Comparison of ENCODE assay signal across 21 cellular contexts in genomic region chr10:4257939-4258465, GRCh38.
"Had no signal": no experiment of that assay in that cellular context is flagged by ENCODE, and none has a peak within 500 bp of the region (broad histone marks: within the 10 kb centered on the region; RNA-seq: fewer than 3 reads in every experiment).

No MANE protein-coding gene starts in this region.

- H3K27me3 ChIP-seq: esophagus squamous epithelium, gastroesophageal sphincter, ovary, right atrium auricular region, sigmoid colon had no signal

- H3K36me3 Mint-ChIP-seq: naive thymus-derived CD8-positive, alpha-beta T cell; type B pancreatic cell had no signal

- H3K4me1 Mint-ChIP-seq: naive thymus-derived CD8-positive, alpha-beta T cell had no signal

- DNase-seq: effector memory CD8-positive, alpha-beta T cell; esophagus squamous epithelium; foreskin fibroblast; glutamatergic neuron; kidney; mammary epithelial cell; mucosa of descending colon; naive thymus-derived CD8-positive, alpha-beta T cell; nucleus accumbens; ovary; sigmoid colon; stimulated activated CD4-positive, alpha-beta T cell treated with anti-CD3 and anti-CD28 coated beads, Interleukin-12 subunit alpha, Interleukin-12 subunit beta, amount 100 ng/mL, for 4 hours; stimulated activated CD4-positive, alpha-beta T cell treated with anti-CD3 and anti-CD28 coated beads, Interleukin-2, amount 100 ng/mL, for 48 hours; stimulated activated naive CD4-positive, alpha-beta T cell treated with Interleukin-2 at 50 U/mL for 16 hours had no signal

- H3K4me3 Mint-ChIP-seq: dendritic cell treated with granulocyte-macrophage colony-stimulating factor and Interleukin-4, amounts not matched to agents 40 ng/mL and 50 ng/mL, for 4 days; effector memory CD8-positive, alpha-beta T cell; naive thymus-derived CD8-positive, alpha-beta T cell; type B pancreatic cell had no signal

- H3K27ac ChIP-seq: epithelial cell of prostate, esophagus squamous epithelium, ovary, right atrium auricular region, skin epidermis had no signal

- H3K36me3 ChIP-seq: esophagus squamous epithelium, gastroesophageal sphincter, ovary, right atrium auricular region, sigmoid colon had no signal

- ATAC-seq: effector memory CD8-positive, alpha-beta T cell; gastroesophageal sphincter; mucosa of descending colon; naive thymus-derived CD8-positive, alpha-beta T cell had no signal

- H3K9me3 ChIP-seq: esophagus squamous epithelium, gastroesophageal sphincter, mucosa of descending colon, ovary, right atrium auricular region, sigmoid colon had no signal

- H3K4me3 ChIP-seq: esophagus squamous epithelium, gastroesophageal sphincter, mucosa of descending colon, ovary, right atrium auricular region, sigmoid colon, skin epidermis had no signal

- H3K27ac Mint-ChIP-seq: dendritic cell treated with granulocyte-macrophage colony-stimulating factor and Interleukin-4, amounts not matched to agents 40 ng/mL and 50 ng/mL, for 4 days; effector memory CD8-positive, alpha-beta T cell; naive thymus-derived CD8-positive, alpha-beta T cell; type B pancreatic cell had no signal

- H3K27me3 Mint-ChIP-seq: type B pancreatic cell had no signal

- FAIRE-seq: urothelium cell line had no signal
